1 cellular context compared by ENCODE assay signal in the genomic region with DNA sequence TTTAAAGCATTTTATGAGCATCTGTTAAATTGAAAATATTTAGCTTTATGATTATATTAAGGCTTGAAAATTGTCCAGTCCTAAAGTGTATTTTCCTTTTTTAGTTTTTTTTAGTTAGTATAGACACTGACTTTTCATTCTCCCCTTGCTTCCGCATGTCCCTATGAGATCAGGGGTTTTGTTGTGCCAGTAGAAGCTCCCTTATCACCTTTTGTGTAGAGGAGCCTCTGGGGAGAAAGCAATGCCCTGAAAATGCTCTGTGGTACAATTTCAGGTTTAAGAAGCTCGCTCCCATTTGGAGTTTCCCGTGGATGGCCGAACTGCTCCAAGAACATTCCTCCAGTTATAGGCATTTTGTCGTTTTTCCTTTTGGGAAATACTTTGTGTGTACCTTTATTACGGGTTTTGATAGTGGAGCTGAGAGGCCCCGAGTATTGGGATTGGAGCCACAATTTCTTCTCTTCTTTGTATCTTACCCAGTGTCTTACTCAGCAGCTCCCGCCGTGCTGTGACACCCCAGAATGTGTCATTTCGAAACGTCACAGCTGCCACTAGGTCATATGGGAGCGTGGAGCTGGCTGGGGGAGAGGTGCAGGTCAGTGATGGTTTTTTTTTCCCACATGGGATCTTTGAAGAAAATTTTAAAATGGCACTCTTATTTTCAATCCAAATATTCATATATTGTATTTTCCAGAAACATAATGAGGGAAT.
TF ChIP-seq lines count a peak whose summit lies in the region.

No MANE protein-coding gene starts in this region.

TF ChIP-seq in HepG2, 621 proteins besides CTCF, POLR2A, EP300 and RAD21 (continued from another document):
- TF ChIP-seq, protein P1, sequence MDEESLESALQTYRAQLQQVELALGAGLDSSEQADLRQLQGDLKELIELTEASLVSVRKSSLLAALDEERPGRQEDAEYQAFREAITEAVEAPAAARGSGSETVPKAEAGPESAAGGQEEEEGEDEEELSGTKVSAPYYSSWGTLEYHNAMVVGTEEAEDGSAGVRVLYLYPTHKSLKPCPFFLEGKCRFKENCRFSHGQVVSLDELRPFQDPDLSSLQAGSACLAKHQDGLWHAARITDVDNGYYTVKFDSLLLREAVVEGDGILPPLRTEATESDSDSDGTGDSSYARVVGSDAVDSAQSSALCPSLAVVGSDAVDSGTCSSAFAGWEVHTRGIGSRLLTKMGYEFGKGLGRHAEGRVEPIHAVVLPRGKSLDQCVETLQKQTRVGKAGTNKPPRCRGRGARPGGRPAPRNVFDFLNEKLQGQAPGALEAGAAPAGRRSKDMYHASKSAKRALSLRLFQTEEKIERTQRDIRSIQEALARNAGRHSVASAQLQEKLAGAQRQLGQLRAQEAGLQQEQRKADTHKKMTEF (CRISPR knock-in tag; IDR thresholded peaks at IDR 0.05): no peak
- TF ChIP-seq ZNF274 (CRISPR knock-in tag; IDR thresholded peaks at IDR 0.05) (no peak), CREM (IDR thresholded peaks at IDR 0.05) (0 out of 2 replicates have a peak, but pooled peaks have one; percentile 9), CREM (CRISPR knock-in tag; IDR thresholded peaks at IDR 0.05) (no peak), ZSCAN21 (CRISPR knock-in tag; IDR thresholded peaks at IDR 0.05; ENCODE audit: borderline replicate concordance) (no peak), ZBTB38 (CRISPR knock-in tag; IDR thresholded peaks at IDR 0.05) (0 out of 2 replicates have a peak, but pooled peaks have one; percentile 10)
- TF ChIP-seq, protein P2, sequence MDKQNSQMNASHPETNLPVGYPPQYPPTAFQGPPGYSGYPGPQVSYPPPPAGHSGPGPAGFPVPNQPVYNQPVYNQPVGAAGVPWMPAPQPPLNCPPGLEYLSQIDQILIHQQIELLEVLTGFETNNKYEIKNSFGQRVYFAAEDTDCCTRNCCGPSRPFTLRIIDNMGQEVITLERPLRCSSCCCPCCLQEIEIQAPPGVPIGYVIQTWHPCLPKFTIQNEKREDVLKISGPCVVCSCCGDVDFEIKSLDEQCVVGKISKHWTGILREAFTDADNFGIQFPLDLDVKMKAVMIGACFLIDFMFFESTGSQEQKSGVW (CRISPR knock-in tag; IDR thresholded peaks at IDR 0.05; ENCODE audit: borderline replicate concordance): no peak
